In the genomic region with DNA sequence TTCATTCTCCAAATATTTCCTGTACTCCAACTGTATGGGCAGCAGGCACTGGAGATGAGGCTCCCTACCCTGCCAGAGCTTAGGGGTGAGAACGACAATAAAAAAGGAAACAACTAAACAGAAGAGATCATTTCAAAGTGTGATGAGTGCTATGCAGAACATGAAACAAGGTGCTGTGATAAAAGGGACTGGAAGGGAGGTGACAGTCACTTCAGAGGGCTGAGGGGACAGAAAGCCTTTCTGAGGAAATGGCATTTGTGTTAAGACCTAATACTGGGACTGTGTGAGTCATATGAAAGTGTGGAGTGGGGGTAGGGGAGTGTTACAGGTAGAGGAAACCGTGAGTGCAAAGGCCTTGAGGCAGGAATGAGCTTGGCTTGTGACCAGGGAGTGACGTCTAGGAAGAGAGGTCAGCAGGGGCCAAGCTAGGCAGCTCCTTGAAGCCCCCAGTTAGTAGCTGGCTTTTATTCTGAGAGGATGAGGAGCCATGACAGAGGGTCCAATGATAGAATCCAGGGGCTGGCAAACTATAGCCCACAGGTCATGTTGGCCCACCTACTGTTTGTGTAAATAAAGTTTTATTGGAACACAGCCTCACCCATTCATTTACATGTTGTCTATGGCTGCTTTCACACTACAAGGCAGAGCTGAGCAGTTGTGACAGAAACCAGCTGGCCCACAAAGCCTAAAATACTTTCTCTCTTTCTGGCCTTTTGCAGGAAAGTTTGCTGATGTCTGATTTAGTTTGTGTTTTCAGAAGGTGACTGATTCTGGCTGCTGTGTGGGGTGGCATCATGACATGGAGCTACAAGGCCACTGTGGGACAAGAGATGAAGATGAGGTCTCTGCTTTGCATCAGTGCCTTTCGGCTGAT, we compare ENCODE assay signal across 1 cellular context.
TF ChIP-seq lines count a peak whose summit lies in the region.

No MANE protein-coding gene starts in this region.

TF ChIP-seq in K562, 482 proteins besides CTCF, POLR2A, EP300 and RAD21 (continued from another document and continues in another):
- TF ChIP-seq, protein P1, sequence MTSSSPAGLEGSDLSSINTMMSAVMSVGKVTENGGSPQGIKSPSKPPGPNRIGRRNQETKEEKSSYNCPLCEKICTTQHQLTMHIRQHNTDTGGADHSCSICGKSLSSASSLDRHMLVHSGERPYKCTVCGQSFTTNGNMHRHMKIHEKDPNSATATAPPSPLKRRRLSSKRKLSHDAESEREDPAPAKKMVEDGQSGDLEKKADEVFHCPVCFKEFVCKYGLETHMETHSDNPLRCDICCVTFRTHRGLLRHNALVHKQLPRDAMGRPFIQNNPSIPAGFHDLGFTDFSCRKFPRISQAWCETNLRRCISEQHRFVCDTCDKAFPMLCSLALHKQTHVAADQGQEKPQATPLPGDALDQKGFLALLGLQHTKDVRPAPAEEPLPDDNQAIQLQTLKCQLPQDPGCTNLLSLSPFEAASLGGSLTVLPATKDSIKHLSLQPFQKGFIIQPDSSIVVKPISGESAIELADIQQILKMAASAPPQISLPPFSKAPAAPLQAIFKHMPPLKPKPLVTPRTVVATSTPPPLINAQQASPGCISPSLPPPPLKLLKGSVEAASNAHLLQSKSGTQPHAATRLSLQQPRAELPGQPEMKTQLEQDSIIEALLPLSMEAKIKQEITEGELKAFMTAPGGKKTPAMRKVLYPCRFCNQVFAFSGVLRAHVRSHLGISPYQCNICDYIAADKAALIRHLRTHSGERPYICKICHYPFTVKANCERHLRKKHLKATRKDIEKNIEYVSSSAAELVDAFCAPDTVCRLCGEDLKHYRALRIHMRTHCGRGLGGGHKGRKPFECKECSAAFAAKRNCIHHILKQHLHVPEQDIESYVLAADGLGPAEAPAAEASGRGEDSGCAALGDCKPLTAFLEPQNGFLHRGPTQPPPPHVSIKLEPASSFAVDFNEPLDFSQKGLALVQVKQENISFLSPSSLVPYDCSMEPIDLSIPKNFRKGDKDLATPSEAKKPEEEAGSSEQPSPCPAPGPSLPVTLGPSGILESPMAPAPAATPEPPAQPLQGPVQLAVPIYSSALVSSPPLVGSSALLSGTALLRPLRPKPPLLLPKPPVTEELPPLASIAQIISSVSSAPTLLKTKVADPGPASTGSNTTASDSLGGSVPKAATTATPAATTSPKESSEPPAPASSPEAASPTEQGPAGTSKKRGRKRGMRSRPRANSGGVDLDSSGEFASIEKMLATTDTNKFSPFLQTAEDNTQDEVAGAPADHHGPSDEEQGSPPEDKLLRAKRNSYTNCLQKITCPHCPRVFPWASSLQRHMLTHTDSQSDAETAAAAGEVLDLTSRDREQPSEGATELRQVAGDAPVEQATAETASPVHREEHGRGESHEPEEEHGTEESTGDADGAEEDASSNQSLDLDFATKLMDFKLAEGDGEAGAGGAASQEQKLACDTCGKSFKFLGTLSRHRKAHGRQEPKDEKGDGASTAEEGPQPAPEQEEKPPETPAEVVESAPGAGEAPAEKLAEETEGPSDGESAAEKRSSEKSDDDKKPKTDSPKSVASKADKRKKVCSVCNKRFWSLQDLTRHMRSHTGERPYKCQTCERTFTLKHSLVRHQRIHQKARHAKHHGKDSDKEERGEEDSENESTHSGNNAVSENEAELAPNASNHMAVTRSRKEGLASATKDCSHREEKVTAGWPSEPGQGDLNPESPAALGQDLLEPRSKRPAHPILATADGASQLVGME (CRISPR knock-in tag; IDR thresholded peaks at IDR 0.05): no peak
- TF ChIP-seq, protein P2, sequence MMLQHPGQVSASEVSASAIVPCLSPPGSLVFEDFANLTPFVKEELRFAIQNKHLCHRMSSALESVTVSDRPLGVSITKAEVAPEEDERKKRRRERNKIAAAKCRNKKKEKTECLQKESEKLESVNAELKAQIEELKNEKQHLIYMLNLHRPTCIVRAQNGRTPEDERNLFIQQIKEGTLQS (IDR thresholded peaks at IDR 0.05): no peak
- TF ChIP-seq, protein P2 (CRISPR knock-in tag; conservative IDR thresholded peaks at IDR 0.05): no peak
- TF ChIP-seq, protein P3, sequence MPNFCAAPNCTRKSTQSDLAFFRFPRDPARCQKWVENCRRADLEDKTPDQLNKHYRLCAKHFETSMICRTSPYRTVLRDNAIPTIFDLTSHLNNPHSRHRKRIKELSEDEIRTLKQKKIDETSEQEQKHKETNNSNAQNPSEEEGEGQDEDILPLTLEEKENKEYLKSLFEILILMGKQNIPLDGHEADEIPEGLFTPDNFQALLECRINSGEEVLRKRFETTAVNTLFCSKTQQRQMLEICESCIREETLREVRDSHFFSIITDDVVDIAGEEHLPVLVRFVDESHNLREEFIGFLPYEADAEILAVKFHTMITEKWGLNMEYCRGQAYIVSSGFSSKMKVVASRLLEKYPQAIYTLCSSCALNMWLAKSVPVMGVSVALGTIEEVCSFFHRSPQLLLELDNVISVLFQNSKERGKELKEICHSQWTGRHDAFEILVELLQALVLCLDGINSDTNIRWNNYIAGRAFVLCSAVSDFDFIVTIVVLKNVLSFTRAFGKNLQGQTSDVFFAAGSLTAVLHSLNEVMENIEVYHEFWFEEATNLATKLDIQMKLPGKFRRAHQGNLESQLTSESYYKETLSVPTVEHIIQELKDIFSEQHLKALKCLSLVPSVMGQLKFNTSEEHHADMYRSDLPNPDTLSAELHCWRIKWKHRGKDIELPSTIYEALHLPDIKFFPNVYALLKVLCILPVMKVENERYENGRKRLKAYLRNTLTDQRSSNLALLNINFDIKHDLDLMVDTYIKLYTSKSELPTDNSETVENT (CRISPR knock-in tag; IDR thresholded peaks at IDR 0.05): no peak
- TF ChIP-seq MTF1 (CRISPR knock-in tag; IDR thresholded peaks at IDR 0.05; ENCODE audit: borderline replicate concordance): no peak
- no peak for TF ChIP-seq CTBP1 (IDR thresholded peaks at IDR 0.05; ENCODE audit: borderline replicate concordance)
- TF ChIP-seq, protein P4, sequence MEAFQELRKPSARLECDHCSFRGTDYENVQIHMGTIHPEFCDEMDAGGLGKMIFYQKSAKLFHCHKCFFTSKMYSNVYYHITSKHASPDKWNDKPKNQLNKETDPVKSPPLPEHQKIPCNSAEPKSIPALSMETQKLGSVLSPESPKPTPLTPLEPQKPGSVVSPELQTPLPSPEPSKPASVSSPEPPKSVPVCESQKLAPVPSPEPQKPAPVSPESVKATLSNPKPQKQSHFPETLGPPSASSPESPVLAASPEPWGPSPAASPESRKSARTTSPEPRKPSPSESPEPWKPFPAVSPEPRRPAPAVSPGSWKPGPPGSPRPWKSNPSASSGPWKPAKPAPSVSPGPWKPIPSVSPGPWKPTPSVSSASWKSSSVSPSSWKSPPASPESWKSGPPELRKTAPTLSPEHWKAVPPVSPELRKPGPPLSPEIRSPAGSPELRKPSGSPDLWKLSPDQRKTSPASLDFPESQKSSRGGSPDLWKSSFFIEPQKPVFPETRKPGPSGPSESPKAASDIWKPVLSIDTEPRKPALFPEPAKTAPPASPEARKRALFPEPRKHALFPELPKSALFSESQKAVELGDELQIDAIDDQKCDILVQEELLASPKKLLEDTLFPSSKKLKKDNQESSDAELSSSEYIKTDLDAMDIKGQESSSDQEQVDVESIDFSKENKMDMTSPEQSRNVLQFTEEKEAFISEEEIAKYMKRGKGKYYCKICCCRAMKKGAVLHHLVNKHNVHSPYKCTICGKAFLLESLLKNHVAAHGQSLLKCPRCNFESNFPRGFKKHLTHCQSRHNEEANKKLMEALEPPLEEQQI (IDR thresholded peaks at IDR 0.05): no peak
- TF ChIP-seq JUND (IDR thresholded peaks at IDR 0.05; ENCODE audit: borderline replicate concordance, low read depth, low read length): peak; percentile 53; the same call in 1 of the 2 replicates
- TF ChIP-seq JUND (tag; IDR thresholded peaks at IDR 0.05; ENCODE audit: borderline replicate concordance, low read depth, low read length): 0 out of 3 replicates have a peak, but pooled peaks have one; percentile 3
- TF ChIP-seq, protein P5, sequence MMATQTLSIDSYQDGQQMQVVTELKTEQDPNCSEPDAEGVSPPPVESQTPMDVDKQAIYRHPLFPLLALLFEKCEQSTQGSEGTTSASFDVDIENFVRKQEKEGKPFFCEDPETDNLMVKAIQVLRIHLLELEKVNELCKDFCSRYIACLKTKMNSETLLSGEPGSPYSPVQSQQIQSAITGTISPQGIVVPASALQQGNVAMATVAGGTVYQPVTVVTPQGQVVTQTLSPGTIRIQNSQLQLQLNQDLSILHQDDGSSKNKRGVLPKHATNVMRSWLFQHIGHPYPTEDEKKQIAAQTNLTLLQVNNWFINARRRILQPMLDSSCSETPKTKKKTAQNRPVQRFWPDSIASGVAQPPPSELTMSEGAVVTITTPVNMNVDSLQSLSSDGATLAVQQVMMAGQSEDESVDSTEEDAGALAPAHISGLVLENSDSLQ (IDR thresholded peaks at IDR 0.05): no peak; the same call in 1 of the 2 replicates
- TF ChIP-seq SMAD2 (IDR thresholded peaks at IDR 0.05; ENCODE audit: low read depth, low read length): no peak
- TF ChIP-seq MYC (IDR thresholded peaks at IDR 0.05; ENCODE audit: low read depth, low read length): no peak
- TF ChIP-seq MYC (CRISPR knock-in tag; IDR thresholded peaks at IDR 0.05; ENCODE audit: borderline replicate concordance, low read depth): no peak
- no peak for TF ChIP-seq TRIM28 (IDR thresholded peaks at IDR 0.05)
- TF ChIP-seq, protein P6, sequence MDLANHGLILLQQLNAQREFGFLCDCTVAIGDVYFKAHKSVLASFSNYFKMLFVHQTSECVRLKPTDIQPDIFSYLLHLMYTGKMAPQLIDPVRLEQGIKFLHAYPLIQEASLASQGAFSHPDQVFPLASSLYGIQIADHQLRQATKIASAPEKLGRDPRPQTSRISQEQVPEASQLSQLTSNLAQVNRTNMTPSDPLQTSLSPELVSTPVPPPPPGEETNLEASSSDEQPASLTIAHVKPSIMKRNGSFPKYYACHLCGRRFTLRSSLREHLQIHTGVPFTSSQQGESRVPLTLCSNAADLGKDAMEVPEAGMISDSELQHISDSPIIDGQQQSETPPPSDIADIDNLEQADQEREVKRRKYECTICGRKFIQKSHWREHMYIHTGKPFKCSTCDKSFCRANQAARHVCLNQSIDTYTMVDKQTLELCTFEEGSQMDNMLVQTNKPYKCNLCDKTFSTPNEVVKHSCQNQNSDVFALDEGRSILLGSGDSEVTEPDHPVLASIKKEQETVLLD (IDR thresholded peaks at IDR 0.05): no peak
- no peak for TF ChIP-seq ETV1 (tag; conservative IDR thresholded peaks at IDR 0.05; ENCODE audit: low read depth)
- no peak for TF ChIP-seq PHTF2 (CRISPR knock-in tag; IDR thresholded peaks at IDR 0.05)
- TF ChIP-seq, protein P7, sequence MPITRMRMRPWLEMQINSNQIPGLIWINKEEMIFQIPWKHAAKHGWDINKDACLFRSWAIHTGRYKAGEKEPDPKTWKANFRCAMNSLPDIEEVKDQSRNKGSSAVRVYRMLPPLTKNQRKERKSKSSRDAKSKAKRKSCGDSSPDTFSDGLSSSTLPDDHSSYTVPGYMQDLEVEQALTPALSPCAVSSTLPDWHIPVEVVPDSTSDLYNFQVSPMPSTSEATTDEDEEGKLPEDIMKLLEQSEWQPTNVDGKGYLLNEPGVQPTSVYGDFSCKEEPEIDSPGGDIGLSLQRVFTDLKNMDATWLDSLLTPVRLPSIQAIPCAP (CRISPR knock-in tag; IDR thresholded peaks at IDR 0.05; ENCODE audit: borderline replicate concordance): no peak
- no peak for TF ChIP-seq EHMT2 (IDR thresholded peaks at IDR 0.05)
- TF ChIP-seq ZFPM2 (CRISPR knock-in tag; IDR thresholded peaks at IDR 0.05): no peak
- TF ChIP-seq, protein P8, sequence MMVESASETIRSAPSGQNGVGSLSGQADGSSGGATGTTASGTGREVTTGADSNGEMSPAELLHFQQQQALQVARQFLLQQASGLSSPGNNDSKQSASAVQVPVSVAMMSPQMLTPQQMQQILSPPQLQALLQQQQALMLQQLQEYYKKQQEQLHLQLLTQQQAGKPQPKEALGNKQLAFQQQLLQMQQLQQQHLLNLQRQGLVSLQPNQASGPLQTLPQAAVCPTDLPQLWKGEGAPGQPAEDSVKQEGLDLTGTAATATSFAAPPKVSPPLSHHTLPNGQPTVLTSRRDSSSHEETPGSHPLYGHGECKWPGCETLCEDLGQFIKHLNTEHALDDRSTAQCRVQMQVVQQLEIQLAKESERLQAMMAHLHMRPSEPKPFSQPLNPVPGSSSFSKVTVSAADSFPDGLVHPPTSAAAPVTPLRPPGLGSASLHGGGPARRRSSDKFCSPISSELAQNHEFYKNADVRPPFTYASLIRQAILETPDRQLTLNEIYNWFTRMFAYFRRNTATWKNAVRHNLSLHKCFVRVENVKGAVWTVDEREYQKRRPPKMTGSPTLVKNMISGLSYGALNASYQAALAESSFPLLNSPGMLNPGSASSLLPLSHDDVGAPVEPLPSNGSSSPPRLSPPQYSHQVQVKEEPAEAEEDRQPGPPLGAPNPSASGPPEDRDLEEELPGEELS (CRISPR knock-in tag; IDR thresholded peaks at IDR 0.05; ENCODE audit: borderline replicate concordance): no peak
- peak; percentile 14 for TF ChIP-seq TAF1 (IDR thresholded peaks at IDR 0.05; ENCODE audit: control insufficient read depth, extremely low read depth, insufficient read depth, low read length, severe bottlenecking)
- no peak for TF ChIP-seq IRF2 (CRISPR knock-in tag; IDR thresholded peaks at IDR 0.05)
- no peak for TF ChIP-seq BMI1 (IDR thresholded peaks at IDR 0.05; ENCODE audit: low read length)
- no peak for TF ChIP-seq SNIP1 (IDR thresholded peaks at IDR 0.05; ENCODE audit: low read depth)
- TF ChIP-seq, protein P9, sequence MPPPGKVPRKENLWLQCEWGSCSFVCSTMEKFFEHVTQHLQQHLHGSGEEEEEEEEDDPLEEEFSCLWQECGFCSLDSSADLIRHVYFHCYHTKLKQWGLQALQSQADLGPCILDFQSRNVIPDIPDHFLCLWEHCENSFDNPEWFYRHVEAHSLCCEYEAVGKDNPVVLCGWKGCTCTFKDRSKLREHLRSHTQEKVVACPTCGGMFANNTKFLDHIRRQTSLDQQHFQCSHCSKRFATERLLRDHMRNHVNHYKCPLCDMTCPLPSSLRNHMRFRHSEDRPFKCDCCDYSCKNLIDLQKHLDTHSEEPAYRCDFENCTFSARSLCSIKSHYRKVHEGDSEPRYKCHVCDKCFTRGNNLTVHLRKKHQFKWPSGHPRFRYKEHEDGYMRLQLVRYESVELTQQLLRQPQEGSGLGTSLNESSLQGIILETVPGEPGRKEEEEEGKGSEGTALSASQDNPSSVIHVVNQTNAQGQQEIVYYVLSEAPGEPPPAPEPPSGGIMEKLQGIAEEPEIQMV (tag; conservative IDR thresholded peaks at IDR 0.05; ENCODE audit: low read depth): no peak
- TF ChIP-seq, protein P10, sequence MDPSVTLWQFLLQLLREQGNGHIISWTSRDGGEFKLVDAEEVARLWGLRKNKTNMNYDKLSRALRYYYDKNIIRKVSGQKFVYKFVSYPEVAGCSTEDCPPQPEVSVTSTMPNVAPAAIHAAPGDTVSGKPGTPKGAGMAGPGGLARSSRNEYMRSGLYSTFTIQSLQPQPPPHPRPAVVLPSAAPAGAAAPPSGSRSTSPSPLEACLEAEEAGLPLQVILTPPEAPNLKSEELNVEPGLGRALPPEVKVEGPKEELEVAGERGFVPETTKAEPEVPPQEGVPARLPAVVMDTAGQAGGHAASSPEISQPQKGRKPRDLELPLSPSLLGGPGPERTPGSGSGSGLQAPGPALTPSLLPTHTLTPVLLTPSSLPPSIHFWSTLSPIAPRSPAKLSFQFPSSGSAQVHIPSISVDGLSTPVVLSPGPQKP (CRISPR knock-in tag; IDR thresholded peaks at IDR 0.05): no peak
- no peak for TF ChIP-seq POLR2H (tag; IDR thresholded peaks at IDR 0.05; ENCODE audit: low read depth)
- no peak for TF ChIP-seq ZNF699 (CRISPR knock-in tag; IDR thresholded peaks at IDR 0.05; ENCODE audit: insufficient replicate concordance)
